ENCODE assay signal across 11 cellular contexts in the genomic region with DNA sequence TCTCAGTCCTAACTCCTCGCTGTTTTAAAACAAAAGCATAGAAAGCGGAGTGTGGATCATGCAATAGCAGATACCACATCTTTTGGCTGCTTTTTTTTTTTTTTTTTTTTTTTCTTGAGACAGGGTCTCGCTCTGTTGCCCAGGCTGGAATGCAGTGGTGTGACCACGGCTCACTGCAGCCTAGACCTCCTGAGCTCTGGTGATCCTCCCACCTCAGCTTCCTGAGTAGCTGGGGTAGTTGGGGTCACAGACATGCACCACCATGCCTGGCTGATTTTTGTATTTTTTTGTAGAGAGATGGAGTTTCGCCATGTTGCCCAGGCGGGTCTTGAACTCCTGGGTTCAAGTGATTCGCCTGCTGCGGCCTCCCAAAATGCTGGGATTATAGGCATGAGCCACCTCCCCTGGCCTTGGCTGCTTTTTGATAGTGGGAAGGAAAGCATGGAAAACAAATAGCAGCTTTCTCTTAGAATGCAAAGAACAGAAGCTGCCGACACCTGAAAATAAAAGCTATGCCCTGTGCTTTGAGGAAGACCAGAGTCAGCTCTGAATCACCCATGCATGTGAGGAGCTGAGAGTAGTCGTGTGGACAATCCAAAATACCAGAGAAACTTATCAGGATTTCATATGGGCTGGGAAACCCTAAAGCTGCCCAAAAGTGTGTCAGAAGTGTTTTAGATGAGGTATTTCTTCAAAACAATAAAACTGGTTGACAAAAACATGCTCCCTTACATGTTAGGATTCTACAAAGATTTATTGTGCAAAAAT. TPM values are rescaled to one million over a fixed set of nuclear protein-coding genes. Genes with fewer than 3 reads are reported as not detected.
DNase-seq lines count a peak whose midpoint lies in the region; FAIRE-seq and TF ChIP-seq lines count a peak whose summit lies in the region.
"Had no signal": no experiment of that assay in that cellular context is flagged by ENCODE, and none has a peak within 500 bp of the region (broad histone marks: within the 10 kb centered on the region; RNA-seq: fewer than 3 reads in every experiment).

No MANE protein-coding gene starts in this region.

- H3K27me3 Mint-ChIP-seq in activated naive CD4-positive, alpha-beta T cell treated with anti-CD3 and anti-CD28 coated beads for 36 hours (ENCODE audit: low read depth): no peaks in the 10 kb centered on the region
- H3K27me3 Mint-ChIP-seq: activated T-helper 17 cell treated with anti-CD3 and anti-CD28 coated beads, Interleukin-2, amount 50 U/mL, for 72 hours had no signal

- BruUV-seq in endothelial cell of umbilical vein (replicated peaks; lab: Mats Ljungman, UMichigan): no TSS peak

- no peak for TF ChIP-seq CTCF in endothelial cell of umbilical vein (IDR thresholded peaks at IDR 0.05; ENCODE audit: extremely low read depth in 1 of 2, insufficient read depth in 1 of 2, low read depth in 1 of 2, low read length in 2 of 2)
- no peak for TF ChIP-seq CTCF in osteoblast (IDR thresholded peaks at IDR 0.05; ENCODE audit: extremely low read depth, low read depth, low read length)
- no peak for TF ChIP-seq CTCF in spleen (IDR thresholded peaks at IDR 0.05 in 8 of 11, conservative IDR thresholded peaks at IDR 0.05 in 3 of 11)

- CTCF ChIA-PET in endothelial cell of umbilical vein (lab: Charles Lee): interaction anchor here (0.9 to 1.7 kb wide), 4 partner anchors 11 to 25 kb away, joined by 3 to 5 read pairs (median 4); no protein-coding TSS in a partner anchor
- CTCF ChIA-PET in activated naive CD4-positive, alpha-beta T cell treated with anti-CD3 and anti-CD28 coated beads for 36 hours (lab: Charles Lee): interaction anchor here (0.6 to 1.5 kb wide), 4 partner anchors 25 to 705 kb away, joined by 3 to 4 read pairs (median 4); no protein-coding TSS in a partner anchor

- H3K4me1 ChIP-seq in endothelial cell of umbilical vein (ENCODE audit: control insufficient read depth, extremely low read depth, insufficient read depth, low read length): peaks cover 23% of the 10 kb centered on the region
- no peaks in the 10 kb centered on the region for H3K4me1 ChIP-seq in osteoblast (ENCODE audit: insufficient read depth, low read length)
- peaks cover 0 to 53% (median 19%) of the 10 kb centered on the region in 6 donors for H3K4me1 ChIP-seq in spleen

- peaks cover 42% of the 10 kb centered on the region for H3K4me1 Mint-ChIP-seq in activated naive CD4-positive, alpha-beta T cell treated with anti-CD3 and anti-CD28 coated beads for 36 hours (ENCODE audit: low read depth)

- no peaks in the 10 kb centered on the region for H3K9me1 ChIP-seq in endothelial cell of umbilical vein (replicated peaks; ENCODE audit: control insufficient read depth, extremely low read depth, insufficient read depth, low read length)

- H3K4me3 Mint-ChIP-seq in activated naive CD4-positive, alpha-beta T cell treated with anti-CD3 and anti-CD28 coated beads for 36 hours: no peak overlapping the region
- H3K4me3 Mint-ChIP-seq: activated T-helper 17 cell treated with anti-CD3 and anti-CD28 coated beads, Interleukin-2, amount 50 U/mL, for 72 hours had no signal

- TF ChIP-seq POLR2A in endothelial cell of umbilical vein (IDR thresholded peaks at IDR 0.05; ENCODE audit: low read depth, low read length) (no peak), spleen (IDR thresholded peaks at IDR 0.05) (no peak)

- DNase-seq in Caki2 (ENCODE audit: low read depth): peak; percentile 59
- DNase-seq in LHCN-M2 (ENCODE audit: low read depth): peak; percentile 46
- DNase-seq in endothelial cell of umbilical vein (ENCODE audit: low read depth, low spot score): no peak
- peak; percentile 96 for DNase-seq in osteoblast (ENCODE audit: insufficient read length, low spot score, missing footprints)
- DNase-seq in NCI-H128 (lab: John Stamatoyannopoulos, UW; ENCODE audit: unreplicated experiment): no peak
- no peak for DNase-seq in activated naive CD4-positive, alpha-beta T cell treated with anti-CD3 and anti-CD28 coated beads for 36 hours
- DNase-seq in spleen: no peak
- DNase-seq: COR-L47; stimulated activated CD4-positive, alpha-beta T cell treated with anti-CD3 and anti-CD28 coated beads, Interleukin-4, amount 100 ng/mL, for 24 hours had no signal

- H3K27ac Mint-ChIP-seq in activated naive CD4-positive, alpha-beta T cell treated with anti-CD3 and anti-CD28 coated beads for 36 hours: no peak overlapping the region
- H3K27ac Mint-ChIP-seq: activated T-helper 17 cell treated with anti-CD3 and anti-CD28 coated beads, Interleukin-2, amount 50 U/mL, for 72 hours had no signal

- H3K36me3 ChIP-seq in endothelial cell of umbilical vein (ENCODE audit: control insufficient read depth in 2 of 2, extremely low read depth in 1 of 2, insufficient read depth in 2 of 2, low read length in 2 of 2) (no peaks in the 10 kb centered on the region), osteoblast (ENCODE audit: insufficient read depth, low read length) (no peaks in the 10 kb centered on the region), spleen (no peaks in the 10 kb centered on the region)

- no peak overlapping the region for H2AFZ ChIP-seq in endothelial cell of umbilical vein (ENCODE audit: low read depth, low read length)
- no peak overlapping the region for H2AFZ ChIP-seq in osteoblast (ENCODE audit: low read length)

- in situ Hi-C loops in Caki2 (cut with HindIII; ENCODE audit: low pct_unique_long_range_greater_than_20kb, low sequenced_read_pairs): no loop called here

- H3K9me3 ChIP-seq in endothelial cell of umbilical vein (replicated peaks; ENCODE audit: control insufficient read depth, insufficient read depth, low read length) (no peaks in the 10 kb centered on the region), osteoblast (ENCODE audit: low read depth, low read length) (no peaks in the 10 kb centered on the region), spleen (no peaks in the 10 kb centered on the region)

- H3K27me3 ChIP-seq in endothelial cell of umbilical vein (ENCODE audit: control insufficient read depth in 2 of 2, insufficient read depth in 2 of 2, low read length in 2 of 2): no peaks in the 10 kb centered on the region
- no peaks in the 10 kb centered on the region for H3K27me3 ChIP-seq in osteoblast (ENCODE audit: insufficient read depth, low read length)
- no peaks in the 10 kb centered on the region for H3K27me3 ChIP-seq in spleen (replicated peaks in 1 of 7)

- H3K79me2 ChIP-seq in endothelial cell of umbilical vein (ENCODE audit: control insufficient read depth, insufficient read depth, low read length): peaks cover 10% of the 10 kb centered on the region
- peaks cover 6% of the 10 kb centered on the region for H3K79me2 ChIP-seq in osteoblast (ENCODE audit: insufficient read depth, low read length)

- H3K4me3 ChIP-seq in endothelial cell of umbilical vein (replicated peaks in 1 of 3; ENCODE audit: insufficient read depth in 1 of 3, low read depth in 1 of 3, low read length in 3 of 3) (no peak overlapping the region), osteoblast (ENCODE audit: insufficient read depth, low read length) (no peak overlapping the region), spleen (no peak overlapping the region)

- 70 to 78% (median 77%) methylated on average over 10 of the region's 10 CpGs for WGBS in spleen, 5 donors

- intact Hi-C loops in endothelial cell of umbilical vein (cut with micrococcal nuclease) (no loop called here), spleen (cut with DNase I; ENCODE audit: low total_unique reads) (no loop called here)
- intact Hi-C loops in activated naive CD4-positive, alpha-beta T cell treated with anti-CD3 and anti-CD28 coated beads for 36 hours (cut with micrococcal nuclease): no loop called here

- FAIRE-seq in endothelial cell of umbilical vein (lab: Jason Lieb, UNC): peak; percentile 15

- H3K4me2 ChIP-seq in endothelial cell of umbilical vein (ENCODE audit: insufficient read depth, low read length): no peak overlapping the region
- H3K4me2 ChIP-seq in osteoblast (ENCODE audit: insufficient read depth, low read length): no peak overlapping the region

- H4K20me1 ChIP-seq in endothelial cell of umbilical vein (replicated peaks; ENCODE audit: control insufficient read depth, extremely low read depth, insufficient read depth, low read length) (no peaks in the 10 kb centered on the region), osteoblast (ENCODE audit: insufficient read depth, low read length) (no peaks in the 10 kb centered on the region)

- H3K9ac ChIP-seq in endothelial cell of umbilical vein (replicated peaks; ENCODE audit: extremely low read depth, insufficient read depth, low read length): no peak overlapping the region

- dilution Hi-C loops in endothelial cell of umbilical vein (cut with MboI; ENCODE audit: extremely low pct_ligation_motif_present, low sequenced_read_pairs): no loop called here

- H3K36me3 Mint-ChIP-seq in activated naive CD4-positive, alpha-beta T cell treated with anti-CD3 and anti-CD28 coated beads for 36 hours (ENCODE audit: low read depth): peaks cover 3% of the 10 kb centered on the region

- H3K9me3 Mint-ChIP-seq in activated naive CD4-positive, alpha-beta T cell treated with anti-CD3 and anti-CD28 coated beads for 36 hours: no peaks in the 10 kb centered on the region
- H3K9me3 Mint-ChIP-seq: activated T-helper 17 cell treated with anti-CD3 and anti-CD28 coated beads, Interleukin-2, amount 50 U/mL, for 72 hours had no signal

- H3K27ac ChIP-seq in endothelial cell of umbilical vein (ENCODE audit: insufficient read depth, low read depth, low read length): no peak overlapping the region
- H3K27ac ChIP-seq in osteoblast (ENCODE audit: low read depth, low read length): no peak overlapping the region
- peak overlapping the region in 3 of 8 donors; percentile 23 to 28 (median 26) for H3K27ac ChIP-seq in spleen
- H3K27ac ChIP-seq: HL-60 had no signal

- POLR2A ChIA-PET in endothelial cell of umbilical vein (lab: Charles Lee): no interaction called here

TF ChIP-seq in endothelial cell of umbilical vein, 7 proteins besides CTCF, POLR2A, EP300 and RAD21 (continues in another document):
- TF ChIP-seq FOS (IDR thresholded peaks at IDR 0.05; ENCODE audit: borderline replicate concordance, insufficient read depth, low read length): peak; percentile 23

RNA-seq across cellular contexts. Expression of a gene that starts 3.6 kb away (rescaled TPM):
- 2.0 and 9.0 TPM in 2 replicates for total RNA-seq in Caki2 (2014; rRNA removed; shearing (Covaris generic); ENCODE audit: low replicate concordance)
- 90.2 and 105 TPM in 2 replicates for total RNA-seq in LHCN-M2 (2014; rRNA removed)
- polyA plus RNA-seq in LHCN-M2 (2012): 30.2 TPM
- total RNA-seq in endothelial cell of umbilical vein: 128 and 132 TPM in 2 replicates
- polyA plus RNA-seq in endothelial cell of umbilical vein: 51.4 and 64.8 TPM in 2 replicates
- 65.6 and 73.3 TPM in 2 replicates for polyA plus RNA-seq in endothelial cell of umbilical vein (2011; cell fraction: cytosol; rRNA removed)
- polyA plus RNA-seq in endothelial cell of umbilical vein (2011; cell fraction: nucleus; rRNA removed): 55.3 and 57.1 TPM in 2 replicates
- 123 and 151 TPM in 2 replicates for polyA plus RNA-seq in endothelial cell of umbilical vein (2012)
- polyA minus RNA-seq in endothelial cell of umbilical vein: 66.8 and 84.1 TPM in 2 replicates
- 6.1 TPM for polyA minus RNA-seq in endothelial cell of umbilical vein (2011; cell fraction: cytosol; rRNA and poly(A)+ RNA removed)
- polyA minus RNA-seq in endothelial cell of umbilical vein (2011; cell fraction: nucleus; rRNA and poly(A)+ RNA removed): 76.7 and 83.6 TPM in 2 replicates
- total RNA-seq in osteoblast: 27.5 and 30.1 TPM in 2 replicates
- 10 to 100 TPM; 11.4 to 14.1 TPM for total RNA-seq in activated naive CD4-positive, alpha-beta T cell treated with anti-CD3 and anti-CD28 coated beads for 36 hours
- total RNA-seq in spleen: 10 to 100 TPM; 44.4 to 92.7 (median 60.0) TPM
- polyA plus RNA-seq in spleen: 10 to 100 TPM; 14.5 to 29.7 (median 15.9) TPM

Comparison
In these comparisons a context has a peak if more than half of its experiments do, and no peak if none do; other contexts are left out.
1. DNase-seq: peak in Caki2 (single experiment), LHCN-M2 (single experiment) and osteoblast (single experiment); none in endothelial cell of umbilical vein (single experiment), NCI-H128 (single experiment), activated naive CD4-positive, alpha-beta T cell treated with anti-CD3 and anti-CD28 coated beads for 36 hours (single experiment) and spleen (single experiment).